ENCODE assay signal across 8 cellular contexts in the genomic region with DNA sequence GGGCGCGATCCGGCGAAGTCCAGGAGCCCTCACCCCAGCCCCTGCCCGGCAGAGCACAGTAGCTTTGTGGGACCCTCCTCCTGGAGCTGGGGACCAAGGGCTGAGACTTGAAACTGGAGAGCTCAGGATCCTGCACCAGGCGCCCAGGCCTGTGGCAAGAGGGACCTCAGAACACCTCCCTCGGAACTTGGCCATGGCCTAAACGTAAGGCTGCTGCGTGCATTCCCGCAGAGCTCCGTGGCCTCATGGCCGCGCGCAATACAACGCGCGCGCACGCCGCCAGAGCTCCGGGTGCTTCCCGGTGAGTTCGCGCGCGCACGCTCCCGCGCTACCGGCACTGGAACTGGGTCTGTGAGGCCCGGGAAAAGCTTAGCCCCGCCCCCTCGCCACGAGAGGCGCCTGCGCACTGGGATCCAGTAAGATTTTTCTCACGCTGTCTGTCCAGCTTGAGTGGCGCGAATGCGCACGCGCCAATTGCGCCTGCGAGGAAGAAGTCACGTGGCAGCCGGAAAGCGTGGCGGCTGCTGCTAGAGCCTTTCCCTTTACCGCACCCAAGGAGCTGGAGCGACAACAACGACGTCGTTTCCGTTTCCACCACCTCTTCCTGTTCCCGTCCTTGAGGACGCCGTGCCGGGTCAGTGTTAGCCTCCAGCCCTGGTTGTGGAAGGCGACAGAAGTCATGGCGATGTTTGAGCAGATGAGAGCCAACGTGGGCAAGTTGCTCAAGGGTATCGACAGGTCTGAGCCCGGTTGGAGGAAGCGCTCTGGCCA. TPM values are rescaled to one million over a fixed set of nuclear protein-coding genes. Genes with fewer than 3 reads are reported as not detected.
DNase-seq lines count a peak whose midpoint lies in the region; ATAC-seq and TF ChIP-seq lines count a peak whose summit lies in the region.

A gene with protein sequence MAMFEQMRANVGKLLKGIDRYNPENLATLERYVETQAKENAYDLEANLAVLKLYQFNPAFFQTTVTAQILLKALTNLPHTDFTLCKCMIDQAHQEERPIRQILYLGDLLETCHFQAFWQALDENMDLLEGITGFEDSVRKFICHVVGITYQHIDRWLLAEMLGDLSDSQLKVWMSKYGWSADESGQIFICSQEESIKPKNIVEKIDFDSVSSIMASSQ (plus strand): TSS at position 599 of the 771 bp plus-strand sequence. CDS start 81 bp downstream, at position 680.

- H3K27me3 ChIP-seq in GM23338 (ENCODE audit: insufficient read depth), result no peaks in the 10 kb centered on the region

- H3K36me3 Mint-ChIP-seq in GM23338 (ENCODE audit: low read depth) (peaks cover 47% of the 10 kb centered on the region), naive B cell (peaks cover 6 to 18% of the 10 kb centered on the region in 2 donors)
- peaks cover 90% of the 10 kb centered on the region for H3K36me3 Mint-ChIP-seq in activated T-helper 17 cell treated with anti-CD3 and anti-CD28 coated beads, Interleukin-2, amount 50 U/mL, for 72 hours (ENCODE audit: low read depth)
- peaks cover 54% of the 10 kb centered on the region for H3K36me3 Mint-ChIP-seq in stimulated activated memory B cell treated with anti-CD40 and anti-IgM and Interleukin-4, amounts not matched to agents 10 μg/mL and 1 μg/mL and 100 μg/mL, for 72 hours

- H3K4me1 Mint-ChIP-seq in GM23338 (peaks cover 23% of the 10 kb centered on the region), naive B cell (peaks cover 33 to 66% (median 62%) of the 10 kb centered on the region in 3 donors)
- H3K4me1 Mint-ChIP-seq in activated T-helper 17 cell treated with anti-CD3 and anti-CD28 coated beads, Interleukin-2, amount 50 U/mL, for 72 hours, result peaks cover 32% of the 10 kb centered on the region
- H3K4me1 Mint-ChIP-seq in stimulated activated memory B cell treated with anti-CD40 and anti-IgM and Interleukin-4, amounts not matched to agents 10 μg/mL and 1 μg/mL and 100 μg/mL, for 72 hours, result peaks cover 65% of the 10 kb centered on the region

- peak; percentile 97 for DNase-seq in DMS79 treated with DMSO at 0.1 percent for 48 hours (lab: John Stamatoyannopoulos, UW)
- DNase-seq in GM23338 (ENCODE audit: low spot score), result peak; percentile 99
- DNase-seq in LNCaP clone FGC (ENCODE audit: low read depth), result peak; percentile 97
- peak; percentile 98 for DNase-seq in RWPE1 (ENCODE audit: low spot score)
- peak; percentile 98 for DNase-seq in fibroblast of gingiva (ENCODE audit: low read depth)
- DNase-seq in naive B cell, result peak; percentile 95

- no peak for TF ChIP-seq CTCF in GM23338 (conservative IDR thresholded peaks at IDR 0.05; ENCODE audit: low read depth in 2 of 2)
- no peak for TF ChIP-seq CTCF in LNCaP clone FGC (IDR thresholded peaks at IDR 0.05; ENCODE audit: control insufficient read depth, extremely low read depth, insufficient read depth)
- TF ChIP-seq CTCF in RWPE1 (conservative IDR thresholded peaks at IDR 0.05; ENCODE audit: low read depth), result no peak

- CTCF ChIA-PET in RWPE1 (lab: Yijun Ruan, JAX), result interaction anchor here (0.5 to 1.7 kb wide), 3 partner anchors 18 to 328 kb away, joined by 3 to 7 read pairs (median 3); no protein-coding TSS in a partner anchor

- H3K4me3 Mint-ChIP-seq in GM23338 (peak within 1 kb of the TSS; percentile 99), naive B cell (peak within 1 kb of the TSS; percentile 94 to 100 (median 98))
- peak within 1 kb of the TSS; percentile 98 for H3K4me3 Mint-ChIP-seq in activated T-helper 17 cell treated with anti-CD3 and anti-CD28 coated beads, Interleukin-2, amount 50 U/mL, for 72 hours
- peak within 1 kb of the TSS; percentile 100 for H3K4me3 Mint-ChIP-seq in stimulated activated memory B cell treated with anti-CD40 and anti-IgM and Interleukin-4, amounts not matched to agents 10 μg/mL and 1 μg/mL and 100 μg/mL, for 72 hours

- H3K36me3 ChIP-seq in GM23338 (ENCODE audit: insufficient read depth), result peaks cover 33% of the 10 kb centered on the region

- H3K4me3 ChIP-seq in GM23338 (peak within 1 kb of the TSS; percentile 87), LNCaP clone FGC (ENCODE audit: low read depth, low read length) (peak within 1 kb of the TSS; percentile 100)

- H3K27ac Mint-ChIP-seq in GM23338 (peak within 1 kb of the TSS; percentile 97), naive B cell (peak within 1 kb of the TSS; percentile 96 to 100 (median 99))
- H3K27ac Mint-ChIP-seq in activated T-helper 17 cell treated with anti-CD3 and anti-CD28 coated beads, Interleukin-2, amount 50 U/mL, for 72 hours, result peak within 1 kb of the TSS; percentile 97
- H3K27ac Mint-ChIP-seq in stimulated activated memory B cell treated with anti-CD40 and anti-IgM and Interleukin-4, amounts not matched to agents 10 μg/mL and 1 μg/mL and 100 μg/mL, for 72 hours, result peak within 1 kb of the TSS; percentile 96

- peaks cover 20% of the 10 kb centered on the region for H4K20me1 ChIP-seq in GM23338 (replicated peaks; ENCODE audit: insufficient read depth)

- POLR2A ChIA-PET in RWPE1 (lab: Yijun Ruan, JAX; ENCODE audit: low non-redundant PET), result interaction anchor here (0.6 to 1.2 kb wide), 4 partner anchors 9 to 39 kb away, joined by 3 to 6 read pairs (median 3); a partner anchor contains a TSS

- H3K9me2 ChIP-seq in GM23338 (ENCODE audit: insufficient read depth), result no peaks in the 10 kb centered on the region

- ATAC-seq in GM23338 (peak; percentile 85), naive B cell (ENCODE audit: low read depth in 2 of 2) (peak; percentile 43 to 49)
- peak; percentile 73 for ATAC-seq in activated T-helper 17 cell treated with anti-CD3 and anti-CD28 coated beads, Interleukin-2, amount 50 U/mL, for 72 hours (replicated peaks)
- ATAC-seq in stimulated activated memory B cell treated with anti-CD40 and anti-IgM and Interleukin-4, amounts not matched to agents 10 μg/mL and 1 μg/mL and 100 μg/mL, for 72 hours, result peak; percentile 65

- H3K79me2 ChIP-seq in GM23338 (replicated peaks; ENCODE audit: insufficient read depth), result peaks cover 15% of the 10 kb centered on the region

- peaks cover 20% of the 10 kb centered on the region for H3K27me3 Mint-ChIP-seq in GM23338 (ENCODE audit: insufficient read depth, low read depth, poor library complexity)
- no peaks in the 10 kb centered on the region for H3K27me3 Mint-ChIP-seq in activated T-helper 17 cell treated with anti-CD3 and anti-CD28 coated beads, Interleukin-2, amount 50 U/mL, for 72 hours
- no peaks in the 10 kb centered on the region for H3K27me3 Mint-ChIP-seq in naive B cell
- H3K27me3 Mint-ChIP-seq in stimulated activated memory B cell treated with anti-CD40 and anti-IgM and Interleukin-4, amounts not matched to agents 10 μg/mL and 1 μg/mL and 100 μg/mL, for 72 hours, result no peaks in the 10 kb centered on the region

- H3K27ac ChIP-seq in GM23338 (ENCODE audit: low read depth) (peak within 1 kb of the TSS; percentile 81), RWPE1 (peak within 1 kb of the TSS; percentile 89)

- H3F3A ChIP-seq in GM23338 (replicated peaks; ENCODE audit: low read depth), result peaks cover 23% of the 10 kb centered on the region

- H3K9me3 Mint-ChIP-seq in GM23338, result no peaks in the 10 kb centered on the region
- no peaks in the 10 kb centered on the region for H3K9me3 Mint-ChIP-seq in activated T-helper 17 cell treated with anti-CD3 and anti-CD28 coated beads, Interleukin-2, amount 50 U/mL, for 72 hours
- no peaks in the 10 kb centered on the region for H3K9me3 Mint-ChIP-seq in naive B cell
- no peaks in the 10 kb centered on the region for H3K9me3 Mint-ChIP-seq in stimulated activated memory B cell treated with anti-CD40 and anti-IgM and Interleukin-4, amounts not matched to agents 10 μg/mL and 1 μg/mL and 100 μg/mL, for 72 hours

- H3K4me2 ChIP-seq in GM23338, result peak within 1 kb of the TSS; percentile 100

- H3K4me1 ChIP-seq in GM23338 (ENCODE audit: insufficient read depth), result peaks cover 9% of the 10 kb centered on the region

- peak within 1 kb of the TSS; percentile 91 for H2AFZ ChIP-seq in GM23338

TF ChIP-seq in GM23338, 12 proteins besides CTCF, POLR2A, EP300 and RAD21 (continues in another document):
- TF ChIP-seq POLR2AphosphoS5 (IDR thresholded peaks at IDR 0.05; ENCODE audit: low read depth) (peak; percentile 95), EZH2phosphoT487 (IDR thresholded peaks at IDR 0.05; ENCODE audit: unreplicated experiment) (no peak), ZNF331 (CRISPR knock-in tag; IDR thresholded peaks at IDR 0.05; ENCODE audit: low read depth) (no peak), NANOG (IDR thresholded peaks at IDR 0.05; ENCODE audit: borderline replicate concordance) (no peak), ZNF114 (CRISPR knock-in tag; IDR thresholded peaks at IDR 0.05) (no peak), JUNB (IDR thresholded peaks at IDR 0.05; ENCODE audit: unreplicated experiment) (no peak)
- TF ChIP-seq, protein P1, sequence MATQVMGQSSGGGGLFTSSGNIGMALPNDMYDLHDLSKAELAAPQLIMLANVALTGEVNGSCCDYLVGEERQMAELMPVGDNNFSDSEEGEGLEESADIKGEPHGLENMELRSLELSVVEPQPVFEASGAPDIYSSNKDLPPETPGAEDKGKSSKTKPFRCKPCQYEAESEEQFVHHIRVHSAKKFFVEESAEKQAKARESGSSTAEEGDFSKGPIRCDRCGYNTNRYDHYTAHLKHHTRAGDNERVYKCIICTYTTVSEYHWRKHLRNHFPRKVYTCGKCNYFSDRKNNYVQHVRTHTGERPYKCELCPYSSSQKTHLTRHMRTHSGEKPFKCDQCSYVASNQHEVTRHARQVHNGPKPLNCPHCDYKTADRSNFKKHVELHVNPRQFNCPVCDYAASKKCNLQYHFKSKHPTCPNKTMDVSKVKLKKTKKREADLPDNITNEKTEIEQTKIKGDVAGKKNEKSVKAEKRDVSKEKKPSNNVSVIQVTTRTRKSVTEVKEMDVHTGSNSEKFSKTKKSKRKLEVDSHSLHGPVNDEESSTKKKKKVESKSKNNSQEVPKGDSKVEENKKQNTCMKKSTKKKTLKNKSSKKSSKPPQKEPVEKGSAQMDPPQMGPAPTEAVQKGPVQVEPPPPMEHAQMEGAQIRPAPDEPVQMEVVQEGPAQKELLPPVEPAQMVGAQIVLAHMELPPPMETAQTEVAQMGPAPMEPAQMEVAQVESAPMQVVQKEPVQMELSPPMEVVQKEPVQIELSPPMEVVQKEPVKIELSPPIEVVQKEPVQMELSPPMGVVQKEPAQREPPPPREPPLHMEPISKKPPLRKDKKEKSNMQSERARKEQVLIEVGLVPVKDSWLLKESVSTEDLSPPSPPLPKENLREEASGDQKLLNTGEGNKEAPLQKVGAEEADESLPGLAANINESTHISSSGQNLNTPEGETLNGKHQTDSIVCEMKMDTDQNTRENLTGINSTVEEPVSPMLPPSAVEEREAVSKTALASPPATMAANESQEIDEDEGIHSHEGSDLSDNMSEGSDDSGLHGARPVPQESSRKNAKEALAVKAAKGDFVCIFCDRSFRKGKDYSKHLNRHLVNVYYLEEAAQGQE (IDR thresholded peaks at IDR 0.05; ENCODE audit: unreplicated experiment), result no peak

RNA-seq across cellular contexts. Expression of the gene that starts here (rescaled TPM):
- total RNA-seq in GM23338 (2014; rRNA removed; shearing (Covaris generic)), result 509 and 527 TPM in 2 replicates
- 215 and 226 TPM in 2 replicates for polyA plus RNA-seq in GM23338 (2016; fragmentation: Nextera tagmentation; extraction: Ambion mirVana)
- 100 to 1,000 TPM; 172 to 301 TPM for total RNA-seq in activated T-helper 17 cell treated with anti-CD3 and anti-CD28 coated beads, Interleukin-2, amount 50 U/mL, for 72 hours
- 100 to 1,000 TPM; 307 to 347 (median 330) TPM for polyA plus RNA-seq in naive B cell (ENCODE audit: low read depth in 6 of 6)

Comparison
In these comparisons a context has a peak if more than half of its experiments do, and no peak if none do; other contexts are left out.
1. Peak in every context shown above with its lines: DNase-seq, ATAC-seq, H3K4me3 ChIP-seq and H3K27ac ChIP-seq.